ENCODE assay signal across 17 cellular contexts in the genomic region with DNA sequence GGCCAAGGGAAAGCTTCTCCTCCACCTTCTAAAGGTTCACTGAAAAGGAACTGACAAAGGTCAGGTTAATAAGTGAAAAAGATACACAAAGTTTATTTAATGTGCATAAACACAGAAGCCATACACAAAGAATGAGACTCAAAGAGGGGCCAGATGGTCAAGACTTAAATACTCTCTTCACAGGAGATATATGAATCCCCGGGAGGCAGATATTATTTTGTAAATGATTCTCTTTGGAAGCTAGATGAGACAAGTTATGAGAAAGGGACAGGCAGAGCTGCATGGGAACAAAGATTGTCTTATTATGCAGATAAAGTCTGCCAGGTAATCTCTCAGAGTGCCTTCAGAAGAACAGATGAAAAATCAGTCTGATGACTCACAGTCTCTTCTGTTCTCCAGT.
DNase-seq lines count a peak whose midpoint lies in the region; ATAC-seq and TF ChIP-seq lines count a peak whose summit lies in the region.
"Had no signal": no experiment of that assay in that cellular context is flagged by ENCODE, and none has a peak within 500 bp of the region (broad histone marks: within the 10 kb centered on the region; RNA-seq: fewer than 3 reads in every experiment).

No MANE protein-coding gene starts in this region.

- DNase-seq in DMS53 (lab: John Stamatoyannopoulos, UW), result peak; percentile 12
- no peak for DNase-seq in DMS53 treated with DMSO at 0.1 percent for 48 hours (lab: John Stamatoyannopoulos, UW; ENCODE audit: unreplicated experiment)
- peak; percentile 41 to 98 for DNase-seq in HAP-1 (ENCODE audit: low spot score in 2 of 2)
- no peak for DNase-seq in WERI-Rb-1
- no peak for DNase-seq in NCI-H128 (lab: John Stamatoyannopoulos, UW; ENCODE audit: unreplicated experiment)
- DNase-seq in T-helper 2 cell treated with Interferon-gamma antibody and Interleukin-4, amounts not matched to agents 5 μg/mL and 100 μg/mL, for 36 hours (ENCODE audit: low spot score), result no peak
- DNase-seq: Calu3; CD4-positive, alpha-beta memory T cell; DMS 273 treated with DMSO at 0.1 percent for 48 hours; DMS79; GDM1; H9 had no signal

- no peak for TF ChIP-seq CTCF in WERI-Rb-1 (IDR thresholded peaks at IDR 0.05; ENCODE audit: low read depth, low read length)

- H3K4me1 Mint-ChIP-seq in T-helper 2 cell treated with Interferon-gamma antibody and Interleukin-4, amounts not matched to agents 5 μg/mL and 100 μg/mL, for 36 hours (ENCODE audit: low read depth), result no peaks in the 10 kb centered on the region
- H3K4me1 Mint-ChIP-seq: CD14-positive monocyte; CD4-positive, alpha-beta memory T cell had no signal

- H3K27me3 Mint-ChIP-seq in T-helper 2 cell treated with Interferon-gamma antibody and Interleukin-4, amounts not matched to agents 5 μg/mL and 100 μg/mL, for 36 hours (ENCODE audit: low read depth), result peaks cover 2% of the 10 kb centered on the region

- no peaks in the 10 kb centered on the region for H3K36me3 ChIP-seq in HAP-1 (replicated peaks)
- no peaks in the 10 kb centered on the region for H3K36me3 ChIP-seq in WERI-Rb-1
- H3K36me3 ChIP-seq in iPS-20b (ENCODE audit: insufficient read depth, low read depth, low read length), result no peaks in the 10 kb centered on the region
- H3K36me3 ChIP-seq: BLaER1 had no signal

- no peak for ATAC-seq in HG03354 (IDR thresholded peaks at IDR 0.05; ENCODE audit: poor library complexity, severe bottlenecking, unreplicated experiment)

- H3K9me3 ChIP-seq in HAP-1, result no peaks in the 10 kb centered on the region; the same call in 1 of the 2 replicates
- no peaks in the 10 kb centered on the region for H3K9me3 ChIP-seq in WERI-Rb-1 (ENCODE audit: severe bottlenecking)
- H3K9me3 ChIP-seq in iPS-20b (ENCODE audit: insufficient read depth, low read depth, low read length), result no peaks in the 10 kb centered on the region
- H3K9me3 ChIP-seq: BLaER1 had no signal

- H3K27ac ChIP-seq in WERI-Rb-1 (peak overlapping the region; percentile 67), iPS-20b (ENCODE audit: low read length) (no peak overlapping the region)
- H3K27ac ChIP-seq: 22Rv1, BLaER1 had no signal

- H3K9ac ChIP-seq in iPS-20b (ENCODE audit: low read depth, low read length), result no peak overlapping the region
- H3K9ac ChIP-seq: BLaER1 had no signal

- H3K4me1 ChIP-seq in HAP-1 (peaks cover 17% of the 10 kb centered on the region), iPS-20b (ENCODE audit: insufficient read depth, low read length) (peaks cover 3% of the 10 kb centered on the region; the same call in 1 of the 2 replicates)
- H3K4me1 ChIP-seq: BLaER1 had no signal

- H3K4me3 Mint-ChIP-seq in T-helper 2 cell treated with Interferon-gamma antibody and Interleukin-4, amounts not matched to agents 5 μg/mL and 100 μg/mL, for 36 hours, result no peak overlapping the region
- H3K4me3 Mint-ChIP-seq: CD14-positive monocyte; CD4-positive, alpha-beta memory T cell; H9 had no signal

- in situ Hi-C loops in HAP-1 (cut with MboI; ENCODE audit: low sequenced_read_pairs), result no loop called here

- H3K9me3 Mint-ChIP-seq in T-helper 2 cell treated with Interferon-gamma antibody and Interleukin-4, amounts not matched to agents 5 μg/mL and 100 μg/mL, for 36 hours, result no peaks in the 10 kb centered on the region
- H3K9me3 Mint-ChIP-seq: CD4-positive, alpha-beta memory T cell had no signal

- H3K4me3 ChIP-seq in HAP-1 (no peak overlapping the region), WERI-Rb-1 (ENCODE audit: low read depth, low read length) (peak overlapping the region; percentile 34), iPS-20b (ENCODE audit: low read length) (peak overlapping the region; percentile 26; the same call in 1 of the 2 replicates)
- H3K4me3 ChIP-seq: BLaER1 had no signal

- H3K27me3 ChIP-seq in HAP-1 (ENCODE audit: low read depth), result no peaks in the 10 kb centered on the region
- H3K27me3 ChIP-seq in WERI-Rb-1 (ENCODE audit: insufficient read depth, low read depth, severe bottlenecking), result no peaks in the 10 kb centered on the region
- no peaks in the 10 kb centered on the region for H3K27me3 ChIP-seq in iPS-20b (ENCODE audit: insufficient read depth, low read length)
- H3K27me3 ChIP-seq: BLaER1 had no signal

- no peaks in the 10 kb centered on the region for H3K36me3 Mint-ChIP-seq in T-helper 2 cell treated with Interferon-gamma antibody and Interleukin-4, amounts not matched to agents 5 μg/mL and 100 μg/mL, for 36 hours (ENCODE audit: low read depth)
- H3K36me3 Mint-ChIP-seq: CD14-positive monocyte; CD4-positive, alpha-beta memory T cell had no signal

- H3K27ac Mint-ChIP-seq in T-helper 2 cell treated with Interferon-gamma antibody and Interleukin-4, amounts not matched to agents 5 μg/mL and 100 μg/mL, for 36 hours, result no peak overlapping the region
- H3K27ac Mint-ChIP-seq: CD14-positive monocyte; CD4-positive, alpha-beta memory T cell had no signal

Comparison
In these comparisons a context has a peak if more than half of its experiments do, and no peak if none do; other contexts are left out.
1. DNase-seq: peak in DMS53 (single experiment) and HAP-1 (2 of 2); none in DMS53 treated with DMSO at 0.1 percent for 48 hours (single experiment), WERI-Rb-1 (single experiment), NCI-H128 (single experiment) and T-helper 2 cell treated with Interferon-gamma antibody and Interleukin-4, amounts not matched to agents 5 μg/mL and 100 μg/mL, for 36 hours (single experiment).